In the genomic region with DNA sequence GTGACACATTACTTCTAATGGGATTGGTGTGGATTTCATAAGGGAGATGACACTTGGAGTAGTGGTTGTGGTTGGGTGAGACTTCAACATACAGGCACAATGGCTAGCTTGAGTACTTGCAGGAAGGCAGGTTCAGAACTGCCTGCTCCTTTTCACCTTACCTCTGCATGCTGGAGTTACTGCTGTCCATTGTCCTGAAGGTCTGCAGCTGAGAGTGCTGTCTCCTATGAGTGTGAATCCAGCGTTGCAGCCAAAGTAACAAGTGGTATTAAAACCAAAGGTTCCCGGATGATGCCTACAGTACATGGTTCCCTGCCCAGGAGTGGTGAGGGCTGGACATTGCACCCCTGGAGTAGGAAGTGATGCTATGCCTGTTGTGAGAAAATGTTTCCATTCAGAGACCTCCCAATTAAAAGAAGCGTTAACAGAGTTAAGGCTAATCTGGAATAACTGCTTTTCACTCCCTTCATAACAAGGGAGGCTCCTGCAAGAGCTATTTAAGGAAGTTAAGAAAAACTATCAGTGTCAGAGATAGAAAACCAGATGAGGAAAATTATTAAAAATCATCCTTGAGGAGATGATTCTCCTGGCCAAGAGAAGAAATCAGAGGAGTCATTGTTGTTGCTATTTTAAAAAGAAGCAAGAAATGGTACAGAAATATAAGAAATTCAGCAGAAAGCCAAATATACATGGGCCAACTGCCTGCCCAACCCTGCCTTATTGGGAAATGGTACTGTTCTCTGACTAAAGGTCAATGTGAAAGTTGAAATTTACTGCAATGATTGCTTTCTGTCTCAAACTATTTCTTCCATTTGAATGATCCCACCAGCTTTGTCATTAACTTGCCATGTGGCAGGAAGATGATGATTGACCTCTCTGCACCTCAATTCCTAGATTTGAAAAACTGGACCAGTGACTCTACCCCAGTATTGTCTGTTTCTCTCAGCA, we compare ENCODE assay signal across 10 cellular contexts. TPM values are rescaled to one million over a fixed set of nuclear protein-coding genes. Genes with fewer than 3 reads are reported as not detected.
DNase-seq lines count a peak whose midpoint lies in the region; ATAC-seq and TF ChIP-seq lines count a peak whose summit lies in the region.
"Had no signal": no experiment of that assay in that cellular context is flagged by ENCODE, and none has a peak within 500 bp of the region (broad histone marks: within the 10 kb centered on the region; RNA-seq: fewer than 3 reads in every experiment).

No MANE protein-coding gene starts in this region.

- no peak overlapping the region for H3K4me3 Mint-ChIP-seq in activated naive CD4-positive, alpha-beta T cell treated with anti-CD3 and anti-CD28 coated beads, Interleukin-2, amount 10 ng/mL, durations not matched to agents 7 days and 5 days
- no peak overlapping the region for H3K4me3 Mint-ChIP-seq in endothelial cell (ENCODE audit: unreplicated experiment)
- no peak overlapping the region for H3K4me3 Mint-ChIP-seq in stimulated activated naive CD8-positive, alpha-beta T cell treated with anti-CD3 and anti-CD28 coated beads, Interleukin-15, Interleukin-2, amounts not matched to agents 100 ng/mL and 50 ng/mL, for 24 hours

- no peaks in the 10 kb centered on the region for H3K36me3 Mint-ChIP-seq in activated naive CD4-positive, alpha-beta T cell treated with anti-CD3 and anti-CD28 coated beads, Interleukin-2, amount 10 ng/mL, durations not matched to agents 7 days and 5 days
- no peaks in the 10 kb centered on the region for H3K36me3 Mint-ChIP-seq in endothelial cell (ENCODE audit: low read depth, unreplicated experiment)
- H3K36me3 Mint-ChIP-seq in stimulated activated naive CD8-positive, alpha-beta T cell treated with anti-CD3 and anti-CD28 coated beads, Interleukin-15, Interleukin-2, amounts not matched to agents 100 ng/mL and 50 ng/mL, for 24 hours (ENCODE audit: low read depth): no peaks in the 10 kb centered on the region

- no peak for TF ChIP-seq CTCF in endothelial cell (IDR thresholded peaks at IDR 0.05; ENCODE audit: unreplicated experiment)

- no peak overlapping the region for H3K27ac Mint-ChIP-seq in activated naive CD4-positive, alpha-beta T cell treated with anti-CD3 and anti-CD28 coated beads, Interleukin-2, amount 10 ng/mL, durations not matched to agents 7 days and 5 days
- H3K27ac Mint-ChIP-seq in endothelial cell (ENCODE audit: unreplicated experiment): no peak overlapping the region
- H3K27ac Mint-ChIP-seq in stimulated activated naive CD8-positive, alpha-beta T cell treated with anti-CD3 and anti-CD28 coated beads, Interleukin-15, Interleukin-2, amounts not matched to agents 100 ng/mL and 50 ng/mL, for 24 hours: peak overlapping the region; percentile 4

- ATAC-seq in GM21717 (IDR thresholded peaks at IDR 0.05; ENCODE audit: unreplicated experiment): no peak

- H3K4me1 Mint-ChIP-seq in activated naive CD4-positive, alpha-beta T cell treated with anti-CD3 and anti-CD28 coated beads, Interleukin-2, amount 10 ng/mL, durations not matched to agents 7 days and 5 days: peaks cover 32% of the 10 kb centered on the region
- no peaks in the 10 kb centered on the region for H3K4me1 Mint-ChIP-seq in endothelial cell (ENCODE audit: unreplicated experiment)
- H3K4me1 Mint-ChIP-seq in stimulated activated naive CD8-positive, alpha-beta T cell treated with anti-CD3 and anti-CD28 coated beads, Interleukin-15, Interleukin-2, amounts not matched to agents 100 ng/mL and 50 ng/mL, for 24 hours (ENCODE audit: low read depth): peaks cover 73% of the 10 kb centered on the region

- peak; percentile 58 for DNase-seq in activated naive CD4-positive, alpha-beta T cell treated with anti-CD3 and anti-CD28 coated beads, Interleukin-2, amount 10 ng/mL, durations not matched to agents 7 days and 5 days
- DNase-seq in activated naive CD4-positive, alpha-beta T cell (lab: John Stamatoyannopoulos, UW): no peak
- peak; percentile 47 for DNase-seq in endothelial cell (ENCODE audit: low spot score)
- no peak for DNase-seq in NCI-H1694 (lab: John Stamatoyannopoulos, UW)
- no peak for DNase-seq in HuH-7 (ENCODE audit: low spot score)
- DNase-seq: glutamatergic neuron, NCI-H1105 treated with DMSO at 0.1 percent for 48 hours had no signal

- peaks cover 4% of the 10 kb centered on the region for H3K27me3 Mint-ChIP-seq in activated naive CD4-positive, alpha-beta T cell treated with anti-CD3 and anti-CD28 coated beads, Interleukin-2, amount 10 ng/mL, durations not matched to agents 7 days and 5 days
- peaks cover 2% of the 10 kb centered on the region for H3K27me3 Mint-ChIP-seq in endothelial cell (ENCODE audit: unreplicated experiment)
- H3K27me3 Mint-ChIP-seq in stimulated activated naive CD8-positive, alpha-beta T cell treated with anti-CD3 and anti-CD28 coated beads, Interleukin-15, Interleukin-2, amounts not matched to agents 100 ng/mL and 50 ng/mL, for 24 hours: no peaks in the 10 kb centered on the region

- H3K9me3 Mint-ChIP-seq in activated naive CD4-positive, alpha-beta T cell treated with anti-CD3 and anti-CD28 coated beads, Interleukin-2, amount 10 ng/mL, durations not matched to agents 7 days and 5 days: no peaks in the 10 kb centered on the region
- H3K9me3 Mint-ChIP-seq in endothelial cell (ENCODE audit: unreplicated experiment): no peaks in the 10 kb centered on the region
- H3K9me3 Mint-ChIP-seq in stimulated activated naive CD8-positive, alpha-beta T cell treated with anti-CD3 and anti-CD28 coated beads, Interleukin-15, Interleukin-2, amounts not matched to agents 100 ng/mL and 50 ng/mL, for 24 hours: no peaks in the 10 kb centered on the region

- CTCF ChIA-PET in activated naive CD4-positive, alpha-beta T cell treated with anti-CD3 and anti-CD28 coated beads, Interleukin-2, amount 10 ng/mL, durations not matched to agents 7 days and 5 days (lab: Charles Lee): interaction anchor here (1.0 to 4.3 kb wide), 8 partner anchors 9 to 199 kb away, joined by 3 to 23 read pairs (median 4); a partner anchor contains a TSS

TF ChIP-seq in PFSK-1, 5 proteins besides CTCF, POLR2A, EP300 and RAD21:
- no peak for TF ChIP-seq FOXP2 (optimal IDR thresholded peaks at IDR 0.05; ENCODE audit: borderline replicate concordance, extremely low read depth, extremely low read length, insufficient read depth)
- TF ChIP-seq, protein P1, sequence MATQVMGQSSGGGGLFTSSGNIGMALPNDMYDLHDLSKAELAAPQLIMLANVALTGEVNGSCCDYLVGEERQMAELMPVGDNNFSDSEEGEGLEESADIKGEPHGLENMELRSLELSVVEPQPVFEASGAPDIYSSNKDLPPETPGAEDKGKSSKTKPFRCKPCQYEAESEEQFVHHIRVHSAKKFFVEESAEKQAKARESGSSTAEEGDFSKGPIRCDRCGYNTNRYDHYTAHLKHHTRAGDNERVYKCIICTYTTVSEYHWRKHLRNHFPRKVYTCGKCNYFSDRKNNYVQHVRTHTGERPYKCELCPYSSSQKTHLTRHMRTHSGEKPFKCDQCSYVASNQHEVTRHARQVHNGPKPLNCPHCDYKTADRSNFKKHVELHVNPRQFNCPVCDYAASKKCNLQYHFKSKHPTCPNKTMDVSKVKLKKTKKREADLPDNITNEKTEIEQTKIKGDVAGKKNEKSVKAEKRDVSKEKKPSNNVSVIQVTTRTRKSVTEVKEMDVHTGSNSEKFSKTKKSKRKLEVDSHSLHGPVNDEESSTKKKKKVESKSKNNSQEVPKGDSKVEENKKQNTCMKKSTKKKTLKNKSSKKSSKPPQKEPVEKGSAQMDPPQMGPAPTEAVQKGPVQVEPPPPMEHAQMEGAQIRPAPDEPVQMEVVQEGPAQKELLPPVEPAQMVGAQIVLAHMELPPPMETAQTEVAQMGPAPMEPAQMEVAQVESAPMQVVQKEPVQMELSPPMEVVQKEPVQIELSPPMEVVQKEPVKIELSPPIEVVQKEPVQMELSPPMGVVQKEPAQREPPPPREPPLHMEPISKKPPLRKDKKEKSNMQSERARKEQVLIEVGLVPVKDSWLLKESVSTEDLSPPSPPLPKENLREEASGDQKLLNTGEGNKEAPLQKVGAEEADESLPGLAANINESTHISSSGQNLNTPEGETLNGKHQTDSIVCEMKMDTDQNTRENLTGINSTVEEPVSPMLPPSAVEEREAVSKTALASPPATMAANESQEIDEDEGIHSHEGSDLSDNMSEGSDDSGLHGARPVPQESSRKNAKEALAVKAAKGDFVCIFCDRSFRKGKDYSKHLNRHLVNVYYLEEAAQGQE (IDR thresholded peaks at IDR 0.05; ENCODE audit: insufficient read depth in 1 of 2, low read depth in 2 of 2, low read length in 2 of 2): peak; percentile 82 to 95

RNA-seq across cellular contexts. Expression of a gene that starts 9.8 kb away (rescaled TPM):
- polyA plus RNA-seq in PFSK-1 (2012; ENCODE audit: insufficient read length, low read depth): not detected
- total RNA-seq in endothelial cell (ENCODE audit: unreplicated experiment): not detected

RNA-seq across cellular contexts. Expression of a gene that starts 33.9 kb away (rescaled TPM):
- polyA plus RNA-seq in PFSK-1 (2012; ENCODE audit: insufficient read length, low read depth): not detected
- 0.21 TPM for total RNA-seq in endothelial cell (ENCODE audit: unreplicated experiment)

Comparison
In these comparisons a context has a peak if more than half of its experiments do, and no peak if none do; other contexts are left out.
1. DNase-seq: peak in activated naive CD4-positive, alpha-beta T cell treated with anti-CD3 and anti-CD28 coated beads, Interleukin-2, amount 10 ng/mL, durations not matched to agents 7 days and 5 days (single experiment) and endothelial cell (single experiment); none in activated naive CD4-positive, alpha-beta T cell (0 of 4), NCI-H1694 (single experiment) and HuH-7 (single experiment).